In the genomic region with DNA sequence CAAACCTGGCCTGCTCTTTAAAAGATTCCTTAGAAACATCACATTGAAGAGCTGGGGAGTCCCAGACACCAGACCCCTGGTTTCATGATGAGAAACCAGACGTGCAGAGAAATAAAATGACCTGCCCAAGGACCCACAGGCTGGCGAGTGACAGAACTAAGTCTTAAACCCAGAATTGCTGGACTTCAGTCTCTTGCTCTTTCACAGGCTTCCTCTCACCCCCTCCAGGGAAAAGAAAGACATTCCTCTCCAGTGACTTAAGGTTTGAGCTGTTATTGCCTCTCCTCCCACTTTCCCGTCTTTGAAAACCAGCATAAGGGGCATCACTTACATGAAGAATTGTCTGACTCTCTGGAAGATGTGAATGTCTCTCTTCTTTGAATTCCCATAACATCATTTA, we compare ENCODE assay signal across 1 cellular context.
TF ChIP-seq lines count a peak whose summit lies in the region.

No MANE protein-coding gene starts in this region.

TF ChIP-seq in GM23338, 12 proteins besides CTCF, POLR2A, EP300 and RAD21 (continued from another document):
- TF ChIP-seq ZNF462 (CRISPR knock-in tag; IDR thresholded peaks at IDR 0.05) (no peak), ETS1 (IDR thresholded peaks at IDR 0.05) (no peak), CREB1 (CRISPR knock-in tag; IDR thresholded peaks at IDR 0.05; ENCODE audit: low read depth) (no peak), POLR2AphosphoS5 (IDR thresholded peaks at IDR 0.05; ENCODE audit: low read depth) (no peak), ZNF114 (CRISPR knock-in tag; IDR thresholded peaks at IDR 0.05) (no peak), EZH2 (IDR thresholded peaks at IDR 0.05; ENCODE audit: low read depth, unreplicated experiment) (no peak), EZH2phosphoT487 (IDR thresholded peaks at IDR 0.05; ENCODE audit: unreplicated experiment) (no peak), NANOG (IDR thresholded peaks at IDR 0.05; ENCODE audit: borderline replicate concordance) (no peak)
